Comparison of ENCODE assay signal across 8 cellular contexts in genomic region chr3:50292159-50292923, GRCh38. TPM values are rescaled to one million over a fixed set of nuclear protein-coding genes. Genes with fewer than 3 reads are reported as not detected.
DNase-seq lines count a peak whose midpoint lies in the region; FAIRE-seq and TF ChIP-seq lines count a peak whose summit lies in the region.

A gene with protein sequence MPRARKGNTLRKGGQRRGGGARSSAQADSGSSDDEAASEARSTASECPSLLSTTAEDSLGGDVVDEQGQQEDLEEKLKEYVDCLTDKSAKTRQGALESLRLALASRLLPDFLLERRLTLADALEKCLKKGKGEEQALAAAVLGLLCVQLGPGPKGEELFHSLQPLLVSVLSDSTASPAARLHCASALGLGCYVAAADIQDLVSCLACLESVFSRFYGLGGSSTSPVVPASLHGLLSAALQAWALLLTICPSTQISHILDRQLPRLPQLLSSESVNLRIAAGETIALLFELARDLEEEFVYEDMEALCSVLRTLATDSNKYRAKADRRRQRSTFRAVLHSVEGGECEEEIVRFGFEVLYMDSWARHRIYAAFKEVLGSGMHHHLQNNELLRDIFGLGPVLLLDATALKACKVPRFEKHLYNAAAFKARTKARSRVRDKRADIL (minus strand): TSS chr3:50292429. CDS start chr3:50292274, 155 bp downstream.

- no peaks in the 10 kb centered on the region for H3K27me3 Mint-ChIP-seq in activated naive CD4-positive, alpha-beta T cell treated with anti-CD3 and anti-CD28 coated beads for 36 hours (ENCODE audit: low read depth)

- intact Hi-C loops in activated naive CD4-positive, alpha-beta T cell treated with anti-CD3 and anti-CD28 coated beads for 36 hours (cut with micrococcal nuclease), result loop anchor here (1.0 kb wide), 8 partner anchors 29 to 506 kb away; partner anchors contain the start of genes CYB561D2, IP6K1, NPRL2 and RBM6

- H3K4me3 ChIP-seq in HFF-Myc (replicated peaks; ENCODE audit: low read depth, low read length) (peak within 1 kb of the TSS; percentile 100), neutrophil (ENCODE audit: low read depth in 1 of 2, low read length in 1 of 2) (peak within 1 kb of the TSS; percentile 59 to 82)

- H3K27me3 ChIP-seq in neutrophil, result no peaks in the 10 kb centered on the region

- peaks cover 12% of the 10 kb centered on the region for H3K36me3 ChIP-seq in neutrophil

- H3K36me3 Mint-ChIP-seq in activated naive CD4-positive, alpha-beta T cell treated with anti-CD3 and anti-CD28 coated beads for 36 hours (ENCODE audit: low read depth), result peaks cover 27% of the 10 kb centered on the region

- peak; percentile 43 for FAIRE-seq in frontal cortex (lab: Jason Lieb, UNC)

- no peaks in the 10 kb centered on the region for H3K9me3 Mint-ChIP-seq in activated naive CD4-positive, alpha-beta T cell treated with anti-CD3 and anti-CD28 coated beads for 36 hours

- no peak for TF ChIP-seq CTCF in HFF-Myc (IDR thresholded peaks at IDR 0.05; ENCODE audit: low read depth, low read length, missing control alignments)
- peak; percentile 32 for TF ChIP-seq CTCF in neutrophil (IDR thresholded peaks at IDR 0.05)

- H3K27ac ChIP-seq in neutrophil, result peak within 1 kb of the TSS; percentile 69
- peak within 1 kb of the TSS; percentile 76 for H3K27ac ChIP-seq in substantia nigra (ENCODE audit: low read depth, low read length, poor library complexity, severe bottlenecking)

- CTCF ChIA-PET in activated naive CD4-positive, alpha-beta T cell treated with anti-CD3 and anti-CD28 coated beads for 36 hours (lab: Charles Lee), result interaction anchor here (0.9 to 2.8 kb wide), 5 partner anchors 16 to 66 kb away, joined by 4 to 13 read pairs (median 8); no protein-coding TSS in a partner anchor

- H3K9me3 ChIP-seq in neutrophil, result no peaks in the 10 kb centered on the region

- H3K4me3 Mint-ChIP-seq in activated naive CD4-positive, alpha-beta T cell treated with anti-CD3 and anti-CD28 coated beads for 36 hours, result peak within 1 kb of the TSS; percentile 91

- peaks cover 18 to 22% of the 10 kb centered on the region in 2 experiments for H3K4me1 ChIP-seq in neutrophil (ENCODE audit: control insufficient read depth in 1 of 2, insufficient read depth in 1 of 2, low read depth in 1 of 2, low read length in 1 of 2)

- peaks cover 24% of the 10 kb centered on the region for H3K4me1 Mint-ChIP-seq in activated naive CD4-positive, alpha-beta T cell treated with anti-CD3 and anti-CD28 coated beads for 36 hours (ENCODE audit: low read depth)

- DNase-seq in GM03348 (ENCODE audit: low spot score), result peak; percentile 97
- DNase-seq in HFF-Myc (ENCODE audit: extremely low read depth, low read depth), result peak; percentile 95
- peak; percentile 92 for DNase-seq in NAMALWA (ENCODE audit: low spot score)
- peak; percentile 96 for DNase-seq in SK-N-DZ (ENCODE audit: low spot score)
- peak; percentile 98 for DNase-seq in activated naive CD4-positive, alpha-beta T cell treated with anti-CD3 and anti-CD28 coated beads for 36 hours
- peak; percentile 96 to 97 for DNase-seq in frontal cortex (ENCODE audit: low spot score in 2 of 2)
- peak; percentile 72 to 99 (median 97) for DNase-seq in substantia nigra (lab: John Stamatoyannopoulos, UW)

- H3K27ac Mint-ChIP-seq in activated naive CD4-positive, alpha-beta T cell treated with anti-CD3 and anti-CD28 coated beads for 36 hours, result peak within 1 kb of the TSS; percentile 88

RNA-seq across cellular contexts. Expression of the gene that starts here (rescaled TPM):
- polyA plus RNA-seq in SK-N-DZ (2014; cell fraction: cytosol; rRNA removed), result 72.9 and 84.0 TPM in 2 replicates
- 268 and 286 TPM in 2 replicates for polyA plus RNA-seq in SK-N-DZ (2014; cell fraction: nucleus; rRNA removed)
- total RNA-seq in activated naive CD4-positive, alpha-beta T cell treated with anti-CD3 and anti-CD28 coated beads for 36 hours, result 100 to 1,000 TPM; 117 to 125 TPM
- 17.9 TPM for total RNA-seq in frontal cortex

Comparison
In these comparisons a context has a peak if more than half of its experiments do, and no peak if none do; other contexts are left out.
1. Peak in every context shown above with its lines: DNase-seq, H3K4me3 ChIP-seq and H3K27ac ChIP-seq.